In genomic region chr1:40762144-40762923, GRCh38 we compare ENCODE assay signal across 17 cellular contexts. TPM values are rescaled to one million over a fixed set of nuclear protein-coding genes. Genes with fewer than 3 reads are reported as not detected.
A peak's percentile ranks its signal among the peaks of the same experiment; 100 is the strongest.
DNase-seq lines count a peak whose midpoint lies in the region; ATAC-seq, FAIRE-seq and TF ChIP-seq lines count a peak whose summit lies in the region.
"Had no signal": no experiment of that assay in that cellular context is flagged by ENCODE, and none has a peak within 500 bp of the region (broad histone marks: within the 10 kb centered on the region; RNA-seq: fewer than 3 reads in every experiment).

No MANE protein-coding gene starts in this region.

- POLR2A ChIA-PET in CD8-positive, alpha-beta T cell (lab: Charles Lee) = interaction anchor here (0.6 kb wide), 1 partner anchor 22 kb away, joined by 3 read pairs; no protein-coding TSS in a partner anchor

- no peak overlapping the region for H3K4me3 ChIP-seq in CD8-positive, alpha-beta T cell (ENCODE audit: low read depth, low read length)
- H3K4me3 ChIP-seq in effector memory CD4-positive, alpha-beta T cell (ENCODE audit: insufficient read depth, low read depth, low read length, poor library complexity, severe bottlenecking) = no peak overlapping the region
- H3K4me3 ChIP-seq: MG63, upper lobe of left lung had no signal

- ATAC-seq in CD8-positive, alpha-beta T cell = no peak
- ATAC-seq in HG02763 (IDR thresholded peaks at IDR 0.05; ENCODE audit: unreplicated experiment) (peak; percentile 43), GM18511 (IDR thresholded peaks at IDR 0.05; ENCODE audit: unreplicated experiment) (no peak)
- ATAC-seq: natural killer cell had no signal

- no peaks in the 10 kb centered on the region for H3K9me3 Mint-ChIP-seq in CD8-positive, alpha-beta T cell
- H3K9me3 Mint-ChIP-seq: HFFc6, natural killer cell had no signal

- no peaks in the 10 kb centered on the region for H3K27me3 ChIP-seq in CD8-positive, alpha-beta T cell (ENCODE audit: insufficient read depth, low read length)
- H3K27me3 ChIP-seq in effector memory CD4-positive, alpha-beta T cell (replicated peaks; ENCODE audit: control insufficient read depth, insufficient read depth, low read length, poor library complexity, severe bottlenecking) = no peaks in the 10 kb centered on the region
- H3K27me3 ChIP-seq: brain microvascular endothelial cell, MG63, upper lobe of left lung had no signal

- peaks cover 90% of the 10 kb centered on the region for H3K36me3 Mint-ChIP-seq in CD8-positive, alpha-beta T cell
- H3K36me3 Mint-ChIP-seq: natural killer cell had no signal

- no peak for FAIRE-seq in H54 (lab: Jason Lieb, UNC)

- peaks cover 36% of the 10 kb centered on the region for H3K36me3 ChIP-seq in CD8-positive, alpha-beta T cell (ENCODE audit: insufficient read depth, low read length)
- H3K36me3 ChIP-seq in effector memory CD4-positive, alpha-beta T cell (ENCODE audit: control insufficient read depth, insufficient read depth, low read length) = peaks cover 75% of the 10 kb centered on the region

- CTCF ChIA-PET in CD8-positive, alpha-beta T cell (lab: Charles Lee) = interaction anchor here (0.7 kb wide), 1 partner anchor 11 kb away, joined by 3 read pairs; no protein-coding TSS in a partner anchor

- peaks cover 21% of the 10 kb centered on the region for H3K4me1 ChIP-seq in CD8-positive, alpha-beta T cell (ENCODE audit: insufficient read depth, low read length)
- peaks cover 10% of the 10 kb centered on the region for H3K4me1 ChIP-seq in effector memory CD4-positive, alpha-beta T cell (ENCODE audit: control insufficient read depth, insufficient read depth, low read length, poor library complexity, severe bottlenecking)
- H3K4me1 ChIP-seq: upper lobe of left lung had no signal

- H3K27ac Mint-ChIP-seq in CD8-positive, alpha-beta T cell = peak overlapping the region; percentile 33
- H3K27ac Mint-ChIP-seq: HFFc6, natural killer cell had no signal

- peaks cover 30% of the 10 kb centered on the region for H3K4me1 Mint-ChIP-seq in CD8-positive, alpha-beta T cell (ENCODE audit: low read depth)

- no peak overlapping the region for H3K4me3 Mint-ChIP-seq in CD8-positive, alpha-beta T cell
- H3K4me3 Mint-ChIP-seq: HFFc6, natural killer cell had no signal

- no peaks in the 10 kb centered on the region for H3K9me3 ChIP-seq in CD8-positive, alpha-beta T cell (ENCODE audit: low read length)
- H3K9me3 ChIP-seq in effector memory CD4-positive, alpha-beta T cell (ENCODE audit: control insufficient read depth, low read length) = no peaks in the 10 kb centered on the region
- H3K9me3 ChIP-seq: MG63, upper lobe of left lung had no signal

- TF ChIP-seq POLR2A in H54 (IDR thresholded peaks at IDR 0.05; ENCODE audit: low read depth, low read length) = no peak

- DNase-seq in CD8-positive, alpha-beta T cell = no peak
- peak; percentile 55 for DNase-seq in GM13977 (ENCODE audit: low spot score)
- peak; percentile 73 for DNase-seq in cerebellum (ENCODE audit: low spot score)
- DNase-seq in effector memory CD4-positive, alpha-beta T cell = no peak
- no peak for DNase-seq in H54 (ENCODE audit: insufficient read length, low spot score)
- DNase-seq in ACHN = no peak
- DNase-seq: activated CD4-positive, alpha-beta T cell treated with anti-CD3 and anti-CD28 coated beads for 48 hours; brain microvascular endothelial cell; HFFc6; MG63; natural killer cell; NCI-H2029; upper lobe of left lung had no signal

- no peak overlapping the region for H3K27ac ChIP-seq in CD8-positive, alpha-beta T cell (ENCODE audit: low read depth, low read length)
- H3K27ac ChIP-seq in effector memory CD4-positive, alpha-beta T cell (ENCODE audit: insufficient read depth, low read length, poor library complexity, severe bottlenecking) = no peak overlapping the region
- H3K27ac ChIP-seq: brain microvascular endothelial cell, C4-2B, upper lobe of left lung had no signal

- in situ Hi-C loops in GM13977 (cut with MboI; ENCODE audit: low pct_unique_long_range_greater_than_20kb, low sequenced_read_pairs, unreplicated experiment) (no loop called here), ACHN (cut with HindIII; ENCODE audit: low pct_ligation_motif_present, low pct_unique_long_range_greater_than_20kb, low sequenced_read_pairs) (no loop called here)

- no peaks in the 10 kb centered on the region for H3K27me3 Mint-ChIP-seq in CD8-positive, alpha-beta T cell (ENCODE audit: low read depth)

- intact Hi-C loops in CD8-positive, alpha-beta T cell (cut with DNase I, micrococcal nuclease) = no loop called here

- no peak for TF ChIP-seq CTCF in CD8-positive, alpha-beta T cell (IDR thresholded peaks at IDR 0.05)
- no peak for TF ChIP-seq CTCF in GM13977 (IDR thresholded peaks at IDR 0.05; ENCODE audit: extremely low read depth, insufficient read depth, missing control alignments)

RNA-seq across cellular contexts. Expression of gene KCNQ4, which starts 21.3 kb away (rescaled TPM):
- under 1 TPM; 0.31 to 0.35 TPM for total RNA-seq in CD8-positive, alpha-beta T cell
- 2.0 TPM for total RNA-seq in cerebellum
- total RNA-seq: pulmonary artery endothelial cell had no signal

Comparison
In these comparisons a context has a peak if more than half of its experiments do, and no peak if none do; other contexts are left out.
1. DNase-seq: peak in GM13977 (single experiment) and cerebellum (single experiment); none in CD8-positive, alpha-beta T cell (0 of 7), effector memory CD4-positive, alpha-beta T cell (0 of 3), H54 (single experiment) and ACHN (single experiment).